ENCODE assay signal across 26 cellular contexts in genomic region chr12:5665615-5666014, GRCh38.
DNase-seq lines count a peak whose midpoint lies in the region; ATAC-seq and TF ChIP-seq lines count a peak whose summit lies in the region.
"Had no signal": no experiment of that assay in that cellular context is flagged by ENCODE, and none has a peak within 500 bp of the region (broad histone marks: within the 10 kb centered on the region; RNA-seq: fewer than 3 reads in every experiment).

No MANE protein-coding gene starts in this region.

- peak overlapping the region; percentile 17 for H3K4me2 ChIP-seq in fibroblast of lung (ENCODE audit: extremely low read depth, insufficient read depth, low read length)

- H3K79me2 ChIP-seq in fibroblast of lung (ENCODE audit: control insufficient read depth, insufficient read depth, low read length): no peaks in the 10 kb centered on the region

- no peaks in the 10 kb centered on the region for H3K4me1 ChIP-seq in fibroblast of lung (ENCODE audit: control insufficient read depth, extremely low read depth, insufficient read depth, low read length)
- H3K4me1 ChIP-seq: left lung had no signal

- no peaks in the 10 kb centered on the region for H3K4me1 Mint-ChIP-seq in activated T-cell treated with anti-CD3 and anti-CD28 coated beads, Interleukin-2, amount 50 U/mL, for 24 hours (ENCODE audit: low read depth)
- H3K4me1 Mint-ChIP-seq: activated naive CD8-positive, alpha-beta T cell treated with anti-CD3 and anti-CD28 coated beads for 36 hours; B cell had no signal

- DNase-seq in EH (ENCODE audit: low read depth) (peak; percentile 97), MG63 (peak; percentile 65), fibroblast of lung (ENCODE audit: low read depth in 2 of 2) (peak; percentile 33 to 84), skeletal muscle cell (ENCODE audit: low read depth) (peak; percentile 62)
- DNase-seq in activated T-cell treated with anti-CD3 and anti-CD28 coated beads, Interleukin-2, amount 50 U/mL, for 24 hours: no peak
- no peak for DNase-seq in stimulated activated CD4-positive, alpha-beta T cell treated with anti-CD3 and anti-CD28 coated beads, Interleukin-4, amount 100 ng/mL, for 1 hour
- DNase-seq: activated CD4-positive, alpha-beta memory T cell treated with anti-CD3 and anti-CD28 coated beads for 36 hours; activated naive CD8-positive, alpha-beta T cell treated with anti-CD3 and anti-CD28 coated beads for 36 hours; activated T-cell treated with anti-CD3 and anti-CD28 coated beads, Interleukin-2, amount 50 U/mL, for 48 hours; Calu3; central memory CD4-positive, alpha-beta T cell; effector CD8-positive, alpha-beta T cell; GOT3; Kasumi-1; left lung; NCI-H1417 treated with DMSO at 0.1 percent for 48 hours; occipital lobe; stimulated activated CD4-positive, alpha-beta T cell treated with anti-CD3 and anti-CD28 coated beads, Interleukin-4, amount 100 ng/mL, for 24 hours; substantia nigra; SW 1271 had no signal

- H3K36me3 ChIP-seq in MG63 (no peaks in the 10 kb centered on the region), fibroblast of lung (ENCODE audit: control insufficient read depth, insufficient read depth, low read length) (no peaks in the 10 kb centered on the region)
- H3K36me3 ChIP-seq: left lung had no signal

- no peak overlapping the region for H2AFZ ChIP-seq in fibroblast of lung (ENCODE audit: low read length)

- H3K27ac Mint-ChIP-seq in activated T-cell treated with anti-CD3 and anti-CD28 coated beads, Interleukin-2, amount 50 U/mL, for 24 hours: no peak overlapping the region
- H3K27ac Mint-ChIP-seq: activated CD4-positive, alpha-beta memory T cell treated with anti-CD3 and anti-CD28 coated beads for 36 hours; activated naive CD8-positive, alpha-beta T cell treated with anti-CD3 and anti-CD28 coated beads for 36 hours; B cell had no signal

- H3K36me3 Mint-ChIP-seq in activated T-cell treated with anti-CD3 and anti-CD28 coated beads, Interleukin-2, amount 50 U/mL, for 24 hours (ENCODE audit: low read depth): no peaks in the 10 kb centered on the region
- H3K36me3 Mint-ChIP-seq: activated CD4-positive, alpha-beta memory T cell treated with anti-CD3 and anti-CD28 coated beads for 36 hours; activated naive CD8-positive, alpha-beta T cell treated with anti-CD3 and anti-CD28 coated beads for 36 hours had no signal

- H3K9me3 Mint-ChIP-seq in activated T-cell treated with anti-CD3 and anti-CD28 coated beads, Interleukin-2, amount 50 U/mL, for 24 hours: no peaks in the 10 kb centered on the region
- H3K9me3 Mint-ChIP-seq: activated CD4-positive, alpha-beta memory T cell treated with anti-CD3 and anti-CD28 coated beads for 36 hours; activated naive CD8-positive, alpha-beta T cell treated with anti-CD3 and anti-CD28 coated beads for 36 hours had no signal

- H3K27me3 ChIP-seq in MG63 (no peaks in the 10 kb centered on the region), fibroblast of lung (ENCODE audit: control insufficient read depth, insufficient read depth, low read length) (no peaks in the 10 kb centered on the region)
- H3K27me3 ChIP-seq: left lung had no signal

- no peak overlapping the region for H3K9ac ChIP-seq in fibroblast of lung (ENCODE audit: insufficient read depth, low read length)

- H3K4me3 ChIP-seq in MG63: no peak overlapping the region
- H3K4me3 ChIP-seq in fibroblast of lung (replicated peaks in 1 of 4; ENCODE audit: control extremely low read depth in 1 of 4, insufficient read depth in 1 of 4, low read depth in 3 of 4, low read length in 4 of 4): no peak overlapping the region
- H3K4me3 ChIP-seq in skeletal muscle cell (ENCODE audit: low read depth, low read length): no peak overlapping the region
- H3K4me3 ChIP-seq: left lung had no signal

- H3K9me3 ChIP-seq in MG63: no peaks in the 10 kb centered on the region
- H3K9me3 ChIP-seq in fibroblast of lung (ENCODE audit: control insufficient read depth, insufficient read depth, low read depth, low read length): no peaks in the 10 kb centered on the region
- H3K9me3 ChIP-seq: left lung had no signal

- no peak for TF ChIP-seq CTCF in fibroblast of lung (conservative IDR thresholded peaks at IDR 0.05 in 1 of 2, IDR thresholded peaks at IDR 0.05 in 1 of 2; ENCODE audit: low read depth in 1 of 2, low read length in 2 of 2)

- H3K27me3 Mint-ChIP-seq in activated T-cell treated with anti-CD3 and anti-CD28 coated beads, Interleukin-2, amount 50 U/mL, for 24 hours: peaks cover 12% of the 10 kb centered on the region
- H3K27me3 Mint-ChIP-seq: activated CD4-positive, alpha-beta memory T cell treated with anti-CD3 and anti-CD28 coated beads for 36 hours; B cell had no signal

- H4K20me1 ChIP-seq in fibroblast of lung (ENCODE audit: control insufficient read depth, extremely low read depth, insufficient read depth, low read length): no peaks in the 10 kb centered on the region

- ATAC-seq in GM19328 (IDR thresholded peaks at IDR 0.05; ENCODE audit: unreplicated experiment): no peak
- ATAC-seq in GM21381 (IDR thresholded peaks at IDR 0.05; ENCODE audit: unreplicated experiment): no peak
- ATAC-seq: left lung, Panc1, sciatic nerve had no signal

- H3K27ac ChIP-seq in fibroblast of lung (ENCODE audit: insufficient read depth, low read length): no peak overlapping the region
- H3K27ac ChIP-seq: left lung, VCaP had no signal

- H3K4me3 Mint-ChIP-seq in activated T-cell treated with anti-CD3 and anti-CD28 coated beads, Interleukin-2, amount 50 U/mL, for 24 hours: no peak overlapping the region
- H3K4me3 Mint-ChIP-seq: activated CD4-positive, alpha-beta memory T cell treated with anti-CD3 and anti-CD28 coated beads for 36 hours; activated naive CD8-positive, alpha-beta T cell treated with anti-CD3 and anti-CD28 coated beads for 36 hours; B cell had no signal

Comparison
In these comparisons a context has a peak if more than half of its experiments do, and no peak if none do; other contexts are left out.
1. DNase-seq: peak in EH (single experiment), MG63 (single experiment), fibroblast of lung (2 of 2) and skeletal muscle cell (single experiment); none in activated T-cell treated with anti-CD3 and anti-CD28 coated beads, Interleukin-2, amount 50 U/mL, for 24 hours (single experiment) and stimulated activated CD4-positive, alpha-beta T cell treated with anti-CD3 and anti-CD28 coated beads, Interleukin-4, amount 100 ng/mL, for 1 hour (single experiment).